Comparison of ENCODE assay signal across 9 cellular contexts in the genomic region with DNA sequence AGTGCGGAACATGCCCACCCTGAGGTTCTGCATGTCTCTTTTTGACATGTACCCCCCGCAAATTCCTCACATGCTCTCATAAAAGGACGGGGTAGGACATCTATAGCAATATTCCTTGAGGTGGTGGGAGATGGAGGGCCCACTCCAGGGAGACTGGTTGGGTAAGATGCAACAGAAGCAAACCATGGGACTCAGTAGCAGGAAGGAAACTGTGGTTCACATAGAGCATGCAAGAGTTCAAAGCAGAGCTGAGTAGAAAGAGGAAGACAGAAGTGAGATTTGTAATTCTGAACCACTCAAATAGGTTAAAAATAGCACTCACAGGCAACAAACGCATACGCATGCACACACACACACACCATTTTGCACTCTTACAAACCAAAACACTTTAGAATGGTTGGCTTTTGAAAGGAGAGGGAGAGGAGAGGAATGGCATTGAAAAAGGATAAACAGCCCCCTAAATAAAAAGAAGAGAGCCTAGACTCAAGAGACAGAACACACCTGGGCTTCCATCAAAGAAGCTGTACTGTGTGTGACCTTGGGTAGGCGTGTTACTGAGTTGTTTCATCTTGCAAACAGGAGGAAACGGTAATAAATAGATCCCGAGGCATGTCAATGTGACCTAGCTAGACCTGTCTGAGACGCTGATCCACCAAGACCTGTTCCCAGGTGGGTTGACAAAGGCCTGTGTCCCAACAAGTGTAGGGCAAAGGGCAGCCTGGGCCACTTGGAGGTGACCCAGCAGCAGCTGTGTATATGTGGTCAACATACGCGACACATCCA.
A peak's percentile ranks its signal among the peaks of the same experiment; 100 is the strongest.
DNase-seq lines count a peak whose midpoint lies in the region; ATAC-seq and TF ChIP-seq lines count a peak whose summit lies in the region.
"Had no signal": no experiment of that assay in that cellular context is flagged by ENCODE, and none has a peak within 500 bp of the region (broad histone marks: within the 10 kb centered on the region; RNA-seq: fewer than 3 reads in every experiment).

No MANE protein-coding gene starts in this region.

- peak; percentile 93 to 94 for DNase-seq in AML-193 (lab: John Stamatoyannopoulos, UW)
- peak in 17 of 34 experiments; percentile 9 to 45 (median 21) for DNase-seq in T-cell
- peak; percentile 44 for DNase-seq in putamen (ENCODE audit: low spot score)
- no peak for DNase-seq in PC-3
- DNase-seq in uterus = no peak
- DNase-seq in iPS-NIHi7 (ENCODE audit: extremely low spot score) = no peak

- no peak overlapping the region for H3K9ac ChIP-seq in PC-3 (ENCODE audit: low read length)

- H3K4me2 ChIP-seq in PC-3 (ENCODE audit: low read length) = no peak overlapping the region

- H3K9me2 ChIP-seq in PC-3 (replicated peaks; ENCODE audit: low read length) = no peaks in the 10 kb centered on the region

- no peak for TF ChIP-seq POLR2A in uterus (IDR thresholded peaks at IDR 0.05)

- POLR2A ChIA-PET in T-cell (lab: Charles Lee) = interaction anchor here in 1 of 2 donors (0.5 kb wide), 1 partner anchor 56 kb away, joined by 3 read pairs; no protein-coding TSS in a partner anchor
- POLR2A ChIA-PET in PC-3 (lab: Charles Lee; ENCODE audit: unreplicated experiment) = no interaction called here

- no peaks in the 10 kb centered on the region for H3K9me3 ChIP-seq in PC-3 (ENCODE audit: low read length)
- H3K9me3 ChIP-seq in uterus = no peaks in the 10 kb centered on the region

- H3K4me3 Mint-ChIP-seq in T-cell = peak overlapping the region; percentile 48 to 72 (median 60)

- H3K4me1 ChIP-seq in PC-3 (ENCODE audit: insufficient read depth, low read length) (no peaks in the 10 kb centered on the region), uterus (peaks cover 0 to 5% of the 10 kb centered on the region in 2 donors)

- peaks cover 68 to 79% (median 76%) of the 10 kb centered on the region in 3 donors for H3K4me1 Mint-ChIP-seq in T-cell

- H3K27ac ChIP-seq in PC-3 (ENCODE audit: low read length) (no peak overlapping the region), uterus (no peak overlapping the region)
- H3K27ac ChIP-seq: VCaP had no signal

- TF ChIP-seq CTCF in PC-3 (conservative IDR thresholded peaks at IDR 0.05; ENCODE audit: low read depth, low read length) = no peak
- no peak for TF ChIP-seq CTCF in uterus (IDR thresholded peaks at IDR 0.05)

- peaks cover 0 to 3% of the 10 kb centered on the region in 2 donors for H3K27me3 Mint-ChIP-seq in T-cell

- ATAC-seq in GM19023 (IDR thresholded peaks at IDR 0.05; ENCODE audit: unreplicated experiment) = peak; percentile 77
- peak; percentile 94 for ATAC-seq in HG03064 (IDR thresholded peaks at IDR 0.05; ENCODE audit: low read depth, unreplicated experiment)
- ATAC-seq in T-cell (replicated peaks in 1 of 4) = peak; percentile 83 to 89 (median 87)
- ATAC-seq in PC-3 = no peak

- no TSS peak for BruUV-seq in PC-3 (replicated peaks; lab: Mats Ljungman, UMichigan)

- H3K9me3 Mint-ChIP-seq in T-cell = no peaks in the 10 kb centered on the region

- CTCF ChIA-PET in T-cell (lab: Charles Lee) (interaction anchor here (0.7 to 0.8 kb wide), 3 partner anchors 27 to 101 kb away, joined by 3 to 4 read pairs (median 3); no protein-coding TSS in a partner anchor), PC-3 (lab: Charles Lee) (no interaction called here)

- no peaks in the 10 kb centered on the region for H3K36me3 Mint-ChIP-seq in T-cell

- no peaks in the 10 kb centered on the region for H4K20me1 ChIP-seq in PC-3 (ENCODE audit: low read length)

- H3K36me3 ChIP-seq in PC-3 (ENCODE audit: low read depth, low read length) = no peaks in the 10 kb centered on the region
- H3K36me3 ChIP-seq in uterus = no peaks in the 10 kb centered on the region

- H2AFZ ChIP-seq in PC-3 (ENCODE audit: low read length) = no peak overlapping the region

- no peak overlapping the region for H3K4me3 ChIP-seq in PC-3 (ENCODE audit: low read length)
- H3K4me3 ChIP-seq in uterus = no peak overlapping the region

- H3K79me2 ChIP-seq in PC-3 (ENCODE audit: low read length) = no peaks in the 10 kb centered on the region

- no peaks in the 10 kb centered on the region for H3K27me3 ChIP-seq in PC-3 (ENCODE audit: low read length)
- H3K27me3 ChIP-seq in uterus = no peaks in the 10 kb centered on the region

- peak overlapping the region; percentile 79 to 90 for H3K27ac Mint-ChIP-seq in T-cell

- no peaks in the 10 kb centered on the region for H3F3A ChIP-seq in PC-3 (ENCODE audit: low read length, unreplicated experiment)

- intact Hi-C loops in PC-3 (cut with micrococcal nuclease) (no loop called here), uterus (cut with DNase I; ENCODE audit: low total_unique reads) (no loop called here)

Comparison
In these comparisons a context has a peak if more than half of its experiments do, and no peak if none do; other contexts are left out.
1. DNase-seq: peak in AML-193 (2 of 2) and putamen (single experiment); none in PC-3 (single experiment), uterus (0 of 2) and iPS-NIHi7 (single experiment).